29 cellular contexts compared by ENCODE assay signal in the genomic region with DNA sequence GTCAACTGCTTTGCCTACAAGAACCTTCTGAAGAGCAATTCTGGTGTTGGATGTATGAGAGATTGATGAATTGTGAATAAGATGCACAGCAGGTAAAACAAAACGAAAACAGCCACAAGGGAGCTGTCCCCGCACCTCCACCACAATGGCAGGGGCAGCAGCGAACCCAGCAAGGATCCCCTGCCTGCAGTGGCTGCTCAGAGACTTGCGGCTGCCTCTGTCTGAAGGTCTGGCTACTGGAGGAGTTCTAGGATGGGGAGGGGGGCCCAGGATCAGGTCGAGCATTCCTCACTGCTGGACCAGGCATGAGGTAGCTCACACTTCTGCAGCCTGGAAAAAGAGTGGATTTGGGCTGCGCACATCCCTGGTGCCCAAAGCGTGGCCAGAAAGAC.
"Had no signal": no experiment of that assay in that cellular context is flagged by ENCODE, and none has a peak within 500 bp of the region (broad histone marks: within the 10 kb centered on the region; RNA-seq: fewer than 3 reads in every experiment).

No MANE protein-coding gene starts in this region.

- H3K4me3 ChIP-seq: coronary artery, esophagus squamous epithelium, left lung, neural progenitor cell, prostate gland, right atrium auricular region, smooth muscle cell, suprapubic skin, transverse colon, vagina had no signal

- H3K27me3 ChIP-seq: esophagus squamous epithelium, neural progenitor cell, right atrium auricular region, suprapubic skin, transverse colon, vagina had no signal

- ATAC-seq: naive thymus-derived CD4-positive, alpha-beta T cell; stimulated activated naive CD8-positive, alpha-beta T cell treated with anti-CD3 and anti-CD28 coated beads, Interleukin-15, amount 100 ng/mL, for 72 hours had no signal

- H3K36me3 ChIP-seq: esophagus squamous epithelium, left lung, neural progenitor cell, prostate gland, right atrium auricular region, suprapubic skin, transverse colon, vagina had no signal

- H3K4me2 ChIP-seq: neural progenitor cell, smooth muscle cell had no signal

- H3K4me1 ChIP-seq: esophagus squamous epithelium, left lung, prostate gland, right atrium auricular region, suprapubic skin, transverse colon, vagina had no signal

- H3K27ac ChIP-seq: coronary artery, left lung, neural progenitor cell, prostate gland, right atrium auricular region, suprapubic skin, transverse colon, vagina had no signal

- H3K4me3 Mint-ChIP-seq: naive thymus-derived CD4-positive, alpha-beta T cell; nephron; neural progenitor cell; stimulated activated naive CD8-positive, alpha-beta T cell treated with anti-CD3 and anti-CD28 coated beads, Interleukin-15, amount 100 ng/mL, for 72 hours had no signal

- FAIRE-seq: endothelial cell of umbilical vein, frontal cortex, islet of Langerhans had no signal

- H2AFZ ChIP-seq: neural progenitor cell had no signal

- H3K9ac ChIP-seq: neural progenitor cell had no signal

- H3K9me3 Mint-ChIP-seq: nephron; neural progenitor cell; stimulated activated naive CD8-positive, alpha-beta T cell treated with anti-CD3 and anti-CD28 coated beads, Interleukin-15, amount 100 ng/mL, for 72 hours had no signal

- DNase-seq: dermis blood vessel endothelial cell; effector memory CD4-positive, alpha-beta T cell; erythroblast; esophagus squamous epithelium; hypothalamus; left cardiac atrium; left lung; mesendoderm; midbrain; naive thymus-derived CD4-positive, alpha-beta T cell; nucleus accumbens; stimulated activated CD4-positive, alpha-beta T cell treated with anti-CD3 and anti-CD28 coated beads, Interleukin-12 subunit alpha, Interleukin-12 subunit beta, amount 100 ng/mL, for 4 hours; stimulated activated CD4-positive, alpha-beta T cell treated with anti-CD3 and anti-CD28 coated beads, Interleukin-1b, Interleukin-23, amount 100 ng/mL, for 48 hours; stimulated activated CD4-positive, alpha-beta T cell treated with anti-CD3 and anti-CD28 coated beads, Interleukin-4, amount 100 ng/mL, for 1 hour; stimulated activated CD8-positive, alpha-beta memory T cell treated with anti-CD3 and anti-CD28 coated beads, Interleukin-4, amount 100 ng/mL, for 48 hours; stimulated activated naive CD4-positive, alpha-beta T cell; stimulated activated naive CD8-positive, alpha-beta T cell treated with anti-CD3 and anti-CD28 coated beads, Interleukin-15, amount 100 ng/mL, for 72 hours; transverse colon had no signal

- H3K27ac Mint-ChIP-seq: naive thymus-derived CD4-positive, alpha-beta T cell; nephron; neural progenitor cell; stimulated activated naive CD8-positive, alpha-beta T cell treated with anti-CD3 and anti-CD28 coated beads, Interleukin-15, amount 100 ng/mL, for 72 hours had no signal

- H3K36me3 Mint-ChIP-seq: naive thymus-derived CD4-positive, alpha-beta T cell; neural progenitor cell had no signal

- H3K9me3 ChIP-seq: esophagus squamous epithelium, left lung, prostate gland, right atrium auricular region, suprapubic skin, transverse colon, vagina had no signal

- H3K4me1 Mint-ChIP-seq: naive thymus-derived CD4-positive, alpha-beta T cell had no signal
